Comparison of ENCODE assay signal across 24 cellular contexts in the genomic region with DNA sequence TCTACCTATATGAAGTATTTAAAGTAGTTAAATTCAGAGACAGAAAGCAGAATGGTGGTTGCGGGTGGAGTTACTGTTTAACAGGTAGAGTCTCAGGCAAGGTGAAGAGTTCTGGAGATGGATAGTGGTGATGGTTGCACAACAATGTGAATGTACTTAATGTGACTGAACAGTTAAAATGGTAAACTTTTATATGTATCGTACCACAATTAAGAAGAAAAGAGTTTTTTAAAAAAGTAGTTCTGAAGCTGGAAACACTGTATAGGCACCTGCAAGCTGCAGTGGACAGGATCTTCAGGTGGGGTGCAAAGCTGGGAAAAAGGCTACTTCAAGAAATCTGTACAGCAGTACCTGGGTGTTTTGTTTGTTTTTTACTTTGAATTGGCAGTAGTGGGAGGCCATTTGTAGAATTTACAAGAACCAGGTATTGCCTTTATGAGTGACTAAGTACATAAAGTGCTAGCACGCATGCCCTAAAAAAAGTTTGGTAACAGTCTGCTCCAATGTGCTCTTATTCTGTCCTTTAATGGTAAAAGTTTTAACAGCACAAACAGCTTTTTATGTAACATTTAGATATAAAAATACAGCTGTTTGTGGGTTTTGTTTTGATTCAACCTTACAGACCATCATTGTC. TPM values are rescaled to one million over a fixed set of nuclear protein-coding genes. Genes with fewer than 3 reads are reported as not detected.
DNase-seq lines count a peak whose midpoint lies in the region; ATAC-seq and TF ChIP-seq lines count a peak whose summit lies in the region.
"Had no signal": no experiment of that assay in that cellular context is flagged by ENCODE, and none has a peak within 500 bp of the region (broad histone marks: within the 10 kb centered on the region; RNA-seq: fewer than 3 reads in every experiment).

No MANE protein-coding gene starts in this region.

- H3K9me3 Mint-ChIP-seq in H9 (peaks cover 0 to 4% of the 10 kb centered on the region in 2 experiments; a peak in 3 of 5 replicates), WTC11 (peaks cover 14% of the 10 kb centered on the region)
- H3K9me3 Mint-ChIP-seq: T-helper 2 cell treated with Interferon-gamma antibody and Interleukin-4, amounts not matched to agents 5 μg/mL and 100 μg/mL, for 36 hours had no signal

- H3K27me3 ChIP-seq in H9 (ENCODE audit: insufficient read depth, low read length) (no peaks in the 10 kb centered on the region), hepatocyte (no peaks in the 10 kb centered on the region), suprapubic skin (no peaks in the 10 kb centered on the region), GM23248 (replicated peaks; ENCODE audit: insufficient read depth) (no peaks in the 10 kb centered on the region)
- H3K27me3 ChIP-seq: body of pancreas, colonic mucosa, heart left ventricle, neural progenitor cell, stomach had no signal

- no peak for ATAC-seq in WTC11
- no peak for ATAC-seq in HG02938 (IDR thresholded peaks at IDR 0.05; ENCODE audit: unreplicated experiment)
- ATAC-seq: body of pancreas, heart left ventricle, left lobe of liver, SK-N-SH treated with all-trans-retinoic acid at 6 μM for 48 hours had no signal

- no peaks in the 10 kb centered on the region for H3K36me3 ChIP-seq in hepatocyte (replicated peaks; ENCODE audit: insufficient read depth, low read depth)
- H3K36me3 ChIP-seq in suprapubic skin, result no peaks in the 10 kb centered on the region
- H3K36me3 ChIP-seq in GM23248 (ENCODE audit: low read depth), result no peaks in the 10 kb centered on the region
- H3K36me3 ChIP-seq: colonic mucosa, heart left ventricle, neural progenitor cell, stomach had no signal

- no peak overlapping the region for H3K4me3 ChIP-seq in hepatocyte
- H3K4me3 ChIP-seq in suprapubic skin, result no peak overlapping the region
- no peak overlapping the region for H3K4me3 ChIP-seq in GM23248
- H3K4me3 ChIP-seq: body of pancreas, colonic mucosa, heart left ventricle, neural progenitor cell, stomach had no signal

- H4K8ac ChIP-seq in H9 (replicated peaks; ENCODE audit: insufficient read length, low read depth, low read length), result no peak overlapping the region

- peaks cover 53 to 58% of the 10 kb centered on the region in 2 experiments for H3K4me1 Mint-ChIP-seq in H9
- peaks cover 79% of the 10 kb centered on the region for H3K4me1 Mint-ChIP-seq in WTC11

- no peak overlapping the region for H3K18ac ChIP-seq in H9 (ENCODE audit: insufficient read length, low read depth, low read length)

- H3K79me1 ChIP-seq in H9 (ENCODE audit: insufficient read depth, low read depth, low read length, poor library complexity, severe bottlenecking), result no peaks in the 10 kb centered on the region

- no peak overlapping the region for H3K4ac ChIP-seq in H9 (ENCODE audit: low read depth, low read length)

- H2BK5ac ChIP-seq in H9 (ENCODE audit: insufficient read length, low read length), result no peak overlapping the region

- H2AK5ac ChIP-seq in H9 (ENCODE audit: insufficient read length, low read length), result no peak overlapping the region

- H4K20me1 ChIP-seq in H9 (ENCODE audit: control insufficient read depth, insufficient read depth, insufficient read length), result no peaks in the 10 kb centered on the region
- peaks cover 50% of the 10 kb centered on the region for H4K20me1 ChIP-seq in hepatocyte (ENCODE audit: insufficient read depth, poor library complexity, severe bottlenecking)
- H4K20me1 ChIP-seq in GM23248 (ENCODE audit: insufficient read depth), result peaks cover 11% of the 10 kb centered on the region

- H3K27me3 Mint-ChIP-seq in H9 (ENCODE audit: low read depth) (no peaks in the 10 kb centered on the region), WTC11 (ENCODE audit: low read depth) (no peaks in the 10 kb centered on the region)
- H3K27me3 Mint-ChIP-seq: activated B cell treated with CpG ODN at 0.5 μM for 24 hours; activated naive CD8-positive, alpha-beta T cell treated with anti-CD3 and anti-CD28 coated beads, Interleukin-2, amount 10 ng/mL, durations not matched to agents 7 days and 5 days had no signal

- no peak overlapping the region for H2BK120ac ChIP-seq in H9 (ENCODE audit: low read depth, low read length, poor library complexity, severe bottlenecking)

- peak overlapping the region in 2 of 3 experiments; percentile 48 to 61; a peak in 2 of 7 replicates for H3K27ac Mint-ChIP-seq in H9
- peak overlapping the region; percentile 73; the same call in 1 of the 2 replicates for H3K27ac Mint-ChIP-seq in WTC11
- H3K27ac Mint-ChIP-seq: activated B cell treated with CpG ODN at 0.5 μM for 24 hours; activated naive CD8-positive, alpha-beta T cell treated with anti-CD3 and anti-CD28 coated beads, Interleukin-2, amount 10 ng/mL, durations not matched to agents 7 days and 5 days; neural progenitor cell; T-helper 2 cell treated with Interferon-gamma antibody and Interleukin-4, amounts not matched to agents 5 μg/mL and 100 μg/mL, for 36 hours had no signal

- no CpG with 5 or more reads among the region's 3 CpGs for WGBS in H9 (ENCODE audit: extremely low coverage, insufficient read length, low lambda C conversion rate)
- WGBS in hepatocyte (ENCODE audit: low lambda C conversion rate, missing lambda C conversion rate), result 83% methylated on average over 3 of the region's 3 CpGs
- 78% methylated on average over 3 of the region's 3 CpGs for WGBS in suprapubic skin
- WGBS in GM23248 (ENCODE audit: low coverage in 1 of 2, low lambda C conversion rate in 2 of 2, missing lambda C conversion rate in 2 of 2), 2 experiments, result 97 to 98% methylated on average over 3 of the region's 3 CpGs

- H3K27ac ChIP-seq in H9 (ENCODE audit: insufficient read length, low read depth, low read length) (no peak overlapping the region), hepatocyte (peak overlapping the region; percentile 58), suprapubic skin (peak overlapping the region; percentile 37), GM23248 (no peak overlapping the region)
- H3K27ac ChIP-seq: colonic mucosa, neural progenitor cell had no signal

- CTCF ChIA-PET in WTC11 (lab: Charles Lee), result interaction anchor here (1.0 to 1.1 kb wide), 2 partner anchors 18 to 30 kb away, joined by 3 to 4 read pairs; no protein-coding TSS in a partner anchor

- H4K91ac ChIP-seq in H9 (ENCODE audit: insufficient read length, low read depth, low read length), result no peak overlapping the region

- no peak overlapping the region for H2BK20ac ChIP-seq in H9 (ENCODE audit: low read depth, low read length, poor library complexity, severe bottlenecking)

- no peaks in the 10 kb centered on the region for H3F3A ChIP-seq in GM23248 (ENCODE audit: insufficient read depth)

- H2AFZ ChIP-seq in H9 (ENCODE audit: low read length) (no peak overlapping the region), hepatocyte (no peak overlapping the region), GM23248 (no peak overlapping the region)
- H2AFZ ChIP-seq: neural progenitor cell had no signal

- no peak for TF ChIP-seq POLR2A in suprapubic skin (IDR thresholded peaks at IDR 0.05)

- POLR2A ChIA-PET in WTC11 (lab: Charles Lee), result no interaction called here

- H3K4me1 ChIP-seq in H9 (ENCODE audit: insufficient read depth, low read length) (peaks cover 3% of the 10 kb centered on the region; the same call in 1 of the 2 replicates), hepatocyte (ENCODE audit: insufficient read depth) (peaks cover 44% of the 10 kb centered on the region), suprapubic skin (peaks cover 32% of the 10 kb centered on the region), GM23248 (ENCODE audit: insufficient read depth) (peaks cover 9% of the 10 kb centered on the region; the same call in 1 of the 2 replicates)

- H3K56ac ChIP-seq in H9 (ENCODE audit: insufficient read length, low read depth, low read length), result no peak overlapping the region

- no peak overlapping the region for H4K5ac ChIP-seq in H9 (ENCODE audit: insufficient read length, low read depth, low read length)

- H3K79me2 ChIP-seq in H9 (ENCODE audit: insufficient read depth, low read length) (peaks cover 30% of the 10 kb centered on the region; the same call in 1 of the 2 replicates), hepatocyte (peaks cover 98% of the 10 kb centered on the region), GM23248 (ENCODE audit: insufficient read depth) (peaks cover 100% of the 10 kb centered on the region)

- H3K9ac ChIP-seq in H9 (ENCODE audit: extremely low read depth, insufficient read length, low read length) (no peak overlapping the region), GM23248 (no peak overlapping the region)
- H3K9ac ChIP-seq: neural progenitor cell had no signal

- H3K23me2 ChIP-seq in H9 (ENCODE audit: insufficient read length, low read depth, low read length, poor library complexity, severe bottlenecking), result no peaks in the 10 kb centered on the region

- no peak overlapping the region for H3K4me3 Mint-ChIP-seq in H9
- H3K4me3 Mint-ChIP-seq in WTC11, result no peak overlapping the region
- H3K4me3 Mint-ChIP-seq: activated B cell treated with CpG ODN at 0.5 μM for 24 hours; activated naive CD8-positive, alpha-beta T cell treated with anti-CD3 and anti-CD28 coated beads, Interleukin-2, amount 10 ng/mL, durations not matched to agents 7 days and 5 days; neural progenitor cell; T-helper 2 cell treated with Interferon-gamma antibody and Interleukin-4, amounts not matched to agents 5 μg/mL and 100 μg/mL, for 36 hours had no signal

- no peaks in the 10 kb centered on the region for H3K9me2 ChIP-seq in hepatocyte (replicated peaks; ENCODE audit: insufficient read depth)
- H3K9me2 ChIP-seq in GM23248 (ENCODE audit: insufficient read depth), result no peaks in the 10 kb centered on the region

- no peak for TF ChIP-seq EP300 in suprapubic skin (IDR thresholded peaks at IDR 0.05)

- H3K23ac ChIP-seq in H9 (ENCODE audit: insufficient read length, low read depth, low read length), result no peak overlapping the region

- H3K9me3 ChIP-seq in H9 (ENCODE audit: control insufficient read depth, low read depth, low read length), result no peaks in the 10 kb centered on the region
- H3K9me3 ChIP-seq in hepatocyte (ENCODE audit: low read depth), result no peaks in the 10 kb centered on the region
- H3K9me3 ChIP-seq in suprapubic skin, result no peaks in the 10 kb centered on the region
- no peaks in the 10 kb centered on the region for H3K9me3 ChIP-seq in GM23248 (ENCODE audit: low read depth)
- H3K9me3 ChIP-seq: body of pancreas, colonic mucosa, stomach had no signal

- H3K36me3 Mint-ChIP-seq in H9 (ENCODE audit: insufficient read depth in 1 of 3, low read depth in 3 of 3), result peaks cover 5 to 10% (median 7%) of the 10 kb centered on the region in 3 experiments
- H3K36me3 Mint-ChIP-seq in WTC11, result peaks cover 17% of the 10 kb centered on the region

- H3K4me2 ChIP-seq in H9 (ENCODE audit: insufficient read depth, insufficient read length, low read length) (no peak overlapping the region), hepatocyte (peak overlapping the region; percentile 44), GM23248 (ENCODE audit: unreplicated experiment) (no peak overlapping the region)
- H3K4me2 ChIP-seq: neural progenitor cell had no signal

- TF ChIP-seq CTCF in H9 (conservative IDR thresholded peaks at IDR 0.05) (no peak), WTC11 (IDR thresholded peaks at IDR 0.05) (no peak), hepatocyte (IDR thresholded peaks at IDR 0.05; ENCODE audit: poor library complexity) (no peak), suprapubic skin (IDR thresholded peaks at IDR 0.05) (no peak)

- H2BK15ac ChIP-seq in H9 (ENCODE audit: low read depth, low read length), result no peak overlapping the region

- no peak for DNase-seq in H9
- no peak for DNase-seq in WTC11 (ENCODE audit: low spot score)
- DNase-seq in hepatocyte (ENCODE audit: low spot score), result no peak
- DNase-seq in suprapubic skin (ENCODE audit: low spot score in 2 of 2), result no peak
- DNase-seq in effector CD4-positive, alpha-beta T cell, result no peak
- no peak for DNase-seq in GM23248
- DNase-seq in NK-92 treated with Interleukin-12 subunit alpha and Interleukin-12 subunit beta, amount 100 ng/mL, for 24 hours (lab: John Stamatoyannopoulos, UW), result no peak
- DNase-seq: activated B cell treated with CpG ODN at 0.5 μM for 24 hours; activated CD4-positive, alpha-beta T cell treated with anti-CD3 and anti-CD28 coated beads, Interleukin-2, amount 50 U/mL, for 48 hours; activated CD8-positive, alpha-beta memory T cell treated with anti-CD3 and anti-CD28 coated beads, Interleukin-2, amount 50 U/mL, for 48 hours; activated naive CD8-positive, alpha-beta T cell treated with anti-CD3 and anti-CD28 coated beads, Interleukin-2, amount 10 ng/mL, durations not matched to agents 7 days and 5 days; body of pancreas; colonic mucosa; heart left ventricle; NCI-H1694; RPMI8226; small intestine; stimulated activated CD4-positive, alpha-beta T cell treated with anti-CD3 and anti-CD28 coated beads, Interleukin-4, amount 100 ng/mL, for 24 hours; stomach had no signal

- no peak overlapping the region for H3K14ac ChIP-seq in H9 (ENCODE audit: insufficient read depth, low read length)

- H2BK12ac ChIP-seq in H9 (ENCODE audit: insufficient read length, low read depth, low read length), result no peak overlapping the region

- in situ Hi-C loops in GM23248 (cut with MboI), result no loop called here

- H3T11ph ChIP-seq in H9 (ENCODE audit: low read length), result no peak overlapping the region

RNA-seq across cellular contexts. Expression of gene REV1, which starts 17.4 kb away (rescaled TPM):
- total RNA-seq in H9 (2021), result 41.6 and 43.1 TPM in 2 replicates
- total RNA-seq in WTC11 (2021), result 27.5 to 38.7 TPM (median 31.1 TPM) in 3 replicates
- 31.2 and 31.4 TPM in 2 replicates for total RNA-seq in hepatocyte
- polyA plus RNA-seq in hepatocyte, result 23.9 and 25.9 TPM in 2 replicates
- 10 to 100 TPM; 43.1 to 99.9 (median 53.5) TPM for total RNA-seq in suprapubic skin
- total RNA-seq in GM23248 (2014; rRNA removed; shearing (Covaris generic)), result 15.0 and 19.5 TPM in 2 replicates
- polyA plus RNA-seq in GM23248 (2016; fragmentation: Nextera tagmentation; extraction: Ambion mirVana), result 14.4 and 15.1 TPM in 2 replicates

Comparison
In these comparisons a context has a peak if more than half of its experiments do, and no peak if none do; other contexts are left out.
1. H3K27ac ChIP-seq: peak in hepatocyte (single experiment) and suprapubic skin (single experiment); none in H9 (single experiment) and GM23248 (single experiment).